ENCODE assay signal across 10 cellular contexts in the genomic region with DNA sequence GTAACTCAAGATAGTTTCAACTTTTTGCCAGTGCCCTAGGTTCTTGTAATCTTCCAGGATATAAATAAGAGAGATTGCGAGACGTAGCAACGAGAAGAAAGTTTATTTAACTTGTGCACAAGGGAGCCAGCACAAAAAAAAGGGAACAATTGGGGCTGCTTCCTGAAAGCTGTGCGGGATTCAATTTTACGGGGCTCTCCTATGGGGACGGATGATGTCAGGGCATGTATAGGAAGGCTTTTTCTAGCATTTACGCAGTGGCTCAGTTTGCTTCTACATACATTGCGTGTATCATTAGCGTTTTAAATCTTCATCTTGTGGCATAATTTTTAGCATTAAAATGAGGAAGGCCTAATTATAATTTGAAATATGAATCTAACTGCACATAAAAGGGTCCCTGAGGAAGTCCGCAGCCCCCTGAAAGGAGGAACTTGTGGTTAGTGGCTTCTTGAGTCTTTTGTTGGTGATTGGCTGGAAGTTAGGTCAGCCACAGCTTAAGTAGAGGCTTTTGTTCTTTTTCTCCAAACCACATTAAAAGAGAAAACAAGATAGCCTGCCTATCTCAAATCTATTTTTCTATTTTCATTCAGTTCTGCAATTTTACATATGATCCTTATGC.
DNase-seq lines count a peak whose midpoint lies in the region; ATAC-seq and TF ChIP-seq lines count a peak whose summit lies in the region.
"Had no signal": no experiment of that assay in that cellular context is flagged by ENCODE, and none has a peak within 500 bp of the region (broad histone marks: within the 10 kb centered on the region; RNA-seq: fewer than 3 reads in every experiment).

No MANE protein-coding gene starts in this region.

- no peak for TF ChIP-seq POLR2A in lower leg skin (IDR thresholded peaks at IDR 0.05)

- TF ChIP-seq CTCF in lower leg skin (IDR thresholded peaks at IDR 0.05) = no peak

- intact Hi-C loops in Right ventricle myocardium inferior (cut with DNase I) (no loop called here), lower leg skin (cut with DNase I; ENCODE audit: low total_unique reads) (no loop called here)

- peak; percentile 96 for DNase-seq in SIG-M5 treated with dmso at 0.1 percent for 504 hours (lab: John Stamatoyannopoulos, UW; ENCODE audit: unreplicated experiment)
- no peak for DNase-seq in Right ventricle myocardium inferior (ENCODE audit: missing footprints)
- no peak for DNase-seq in DMS53 treated with DMSO at 0.1 percent for 48 hours (lab: John Stamatoyannopoulos, UW; ENCODE audit: unreplicated experiment)
- DNase-seq in DMS153 (lab: John Stamatoyannopoulos, UW) = no peak
- DNase-seq in lower leg skin (ENCODE audit: low spot score in 2 of 2) = no peak
- DNase-seq: IMR-90, NCI-H2227 treated with DMSO at 0.1 percent for 48 hours, nephron progenitor cell had no signal

- 79 to 86% methylated on average over 10 of the region's 10 CpGs for WGBS in lower leg skin, 2 donors

- ATAC-seq in GM19397 (IDR thresholded peaks at IDR 0.05; ENCODE audit: unreplicated experiment) = peak; percentile 65
- ATAC-seq in HG03139 (IDR thresholded peaks at IDR 0.05; ENCODE audit: unreplicated experiment) = peak; percentile 50
- ATAC-seq in Right ventricle myocardium inferior = no peak

- no peak overlapping the region for H3K4me3 ChIP-seq in lower leg skin (ENCODE audit: low read depth, poor library complexity, severe bottlenecking)
